ENCODE assay signal across 22 cellular contexts in genomic region chr1:20654104-20654690, GRCh38. TPM values are rescaled to one million over a fixed set of nuclear protein-coding genes. Genes with fewer than 3 reads are reported as not detected.
DNase-seq lines count a peak whose midpoint lies in the region; ATAC-seq, FAIRE-seq and TF ChIP-seq lines count a peak whose summit lies in the region.
"Had no signal": no experiment of that assay in that cellular context is flagged by ENCODE, and none has a peak within 500 bp of the region (broad histone marks: within the 10 kb centered on the region; RNA-seq: fewer than 3 reads in every experiment).

No MANE protein-coding gene starts in this region.

- intact Hi-C loops in left colon (cut with DNase I, micrococcal nuclease), result no loop called here

- no peak for DNase-seq in activated T-cell treated with anti-CD3 and anti-CD28 coated beads, Interleukin-2, amount 50 U/mL, for 24 hours
- no peak for DNase-seq in activated T-cell treated with anti-CD3 and anti-CD28 coated beads, Interleukin-2, amount 50 U/mL, for 1 hour
- DNase-seq in endothelial cell (ENCODE audit: low spot score) (no peak), left colon (no peak), superior temporal gyrus (ENCODE audit: extremely low spot score) (peak; percentile 45), COLO668 (lab: John Stamatoyannopoulos, UW; ENCODE audit: unreplicated experiment) (no peak), GM12892 (ENCODE audit: insufficient read length) (no peak)
- DNase-seq: activated CD4-positive, alpha-beta T cell treated with anti-CD3 and anti-CD28 coated beads for 4 hours; activated naive CD4-positive, alpha-beta T cell treated with anti-CD3 and anti-CD28 coated beads, Interleukin-2, amount 10 ng/mL, durations not matched to agents 7 days and 5 days; brain microvascular endothelial cell; DMS 273 treated with DMSO at 0.1 percent for 48 hours; esophagus squamous epithelium; naive thymus-derived CD4-positive, alpha-beta T cell; NCI-H1092 treated with DMSO at 0.1 percent for 48 hours; NCI-H526 treated with DMSO at 0.1 percent for 48 hours; stimulated activated CD4-positive, alpha-beta T cell treated with anti-CD3 and anti-CD28 coated beads, Interleukin-12 subunit alpha, Interleukin-12 subunit beta, amount 100 ng/mL, for 4 hours; T1000; transverse colon had no signal

- H3K27ac Mint-ChIP-seq in activated T-cell treated with anti-CD3 and anti-CD28 coated beads, Interleukin-2, amount 50 U/mL, for 24 hours, result peak overlapping the region; percentile 27
- no peak overlapping the region for H3K27ac Mint-ChIP-seq in endothelial cell (ENCODE audit: unreplicated experiment)
- H3K27ac Mint-ChIP-seq: activated naive CD4-positive, alpha-beta T cell treated with anti-CD3 and anti-CD28 coated beads, Interleukin-2, amount 10 ng/mL, durations not matched to agents 7 days and 5 days; dendritic cell treated with granulocyte-macrophage colony-stimulating factor and Interleukin-4, amounts not matched to agents 40 ng/mL and 50 ng/mL, for 4 days; progenitor cell of endocrine pancreas; stimulated activated memory B cell treated with anti-CD40 and anti-IgM and Interleukin-4, amounts not matched to agents 10 μg/mL and 1 μg/mL and 100 μg/mL, for 72 hours had no signal

- H3K27me3 Mint-ChIP-seq in activated T-cell treated with anti-CD3 and anti-CD28 coated beads, Interleukin-2, amount 50 U/mL, for 24 hours, result no peaks in the 10 kb centered on the region
- peaks cover 6% of the 10 kb centered on the region for H3K27me3 Mint-ChIP-seq in endothelial cell (ENCODE audit: unreplicated experiment)
- H3K27me3 Mint-ChIP-seq: activated naive CD4-positive, alpha-beta T cell treated with anti-CD3 and anti-CD28 coated beads, Interleukin-2, amount 10 ng/mL, durations not matched to agents 7 days and 5 days; dendritic cell treated with granulocyte-macrophage colony-stimulating factor and Interleukin-4, amounts not matched to agents 40 ng/mL and 50 ng/mL, for 4 days; naive thymus-derived CD4-positive, alpha-beta T cell; progenitor cell of endocrine pancreas; stimulated activated memory B cell treated with anti-CD40 and anti-IgM and Interleukin-4, amounts not matched to agents 10 μg/mL and 1 μg/mL and 100 μg/mL, for 72 hours had no signal

- peaks cover 27% of the 10 kb centered on the region for H3K4me1 Mint-ChIP-seq in activated T-cell treated with anti-CD3 and anti-CD28 coated beads, Interleukin-2, amount 50 U/mL, for 24 hours (ENCODE audit: low read depth)
- H3K4me1 Mint-ChIP-seq in endothelial cell (ENCODE audit: unreplicated experiment), result no peaks in the 10 kb centered on the region

- TF ChIP-seq CTCF in endothelial cell (IDR thresholded peaks at IDR 0.05; ENCODE audit: unreplicated experiment), result no peak

- no peak for TF ChIP-seq POLR2A in GM12892 (IDR thresholded peaks at IDR 0.05; ENCODE audit: low read depth, low read length)

- H3K4me3 Mint-ChIP-seq in activated T-cell treated with anti-CD3 and anti-CD28 coated beads, Interleukin-2, amount 50 U/mL, for 24 hours, result no peak overlapping the region
- H3K4me3 Mint-ChIP-seq in endothelial cell (ENCODE audit: unreplicated experiment), result peak overlapping the region; percentile 42
- H3K4me3 Mint-ChIP-seq: activated naive CD4-positive, alpha-beta T cell treated with anti-CD3 and anti-CD28 coated beads, Interleukin-2, amount 10 ng/mL, durations not matched to agents 7 days and 5 days; dendritic cell treated with granulocyte-macrophage colony-stimulating factor and Interleukin-4, amounts not matched to agents 40 ng/mL and 50 ng/mL, for 4 days; naive thymus-derived CD4-positive, alpha-beta T cell; stimulated activated memory B cell treated with anti-CD40 and anti-IgM and Interleukin-4, amounts not matched to agents 10 μg/mL and 1 μg/mL and 100 μg/mL, for 72 hours had no signal

- no peaks in the 10 kb centered on the region for H3K9me3 Mint-ChIP-seq in activated T-cell treated with anti-CD3 and anti-CD28 coated beads, Interleukin-2, amount 50 U/mL, for 24 hours
- no peaks in the 10 kb centered on the region for H3K9me3 Mint-ChIP-seq in endothelial cell (ENCODE audit: unreplicated experiment)
- H3K9me3 Mint-ChIP-seq: activated naive CD4-positive, alpha-beta T cell treated with anti-CD3 and anti-CD28 coated beads, Interleukin-2, amount 10 ng/mL, durations not matched to agents 7 days and 5 days; dendritic cell treated with granulocyte-macrophage colony-stimulating factor and Interleukin-4, amounts not matched to agents 40 ng/mL and 50 ng/mL, for 4 days; naive thymus-derived CD4-positive, alpha-beta T cell; stimulated activated memory B cell treated with anti-CD40 and anti-IgM and Interleukin-4, amounts not matched to agents 10 μg/mL and 1 μg/mL and 100 μg/mL, for 72 hours had no signal

- no peak for FAIRE-seq in GM12892 (lab: Jason Lieb, UNC)

- ATAC-seq in left colon (peak; percentile 10), GM21786 (IDR thresholded peaks at IDR 0.05; ENCODE audit: unreplicated experiment) (no peak)
- ATAC-seq: naive thymus-derived CD4-positive, alpha-beta T cell; stimulated activated memory B cell treated with anti-CD40 and anti-IgM and Interleukin-4, amounts not matched to agents 10 μg/mL and 1 μg/mL and 100 μg/mL, for 72 hours had no signal

- peaks cover 96% of the 10 kb centered on the region for H3K36me3 Mint-ChIP-seq in activated T-cell treated with anti-CD3 and anti-CD28 coated beads, Interleukin-2, amount 50 U/mL, for 24 hours (ENCODE audit: low read depth)
- peaks cover 61% of the 10 kb centered on the region for H3K36me3 Mint-ChIP-seq in endothelial cell (ENCODE audit: low read depth, unreplicated experiment)

RNA-seq across cellular contexts. Expression of gene DDOST, which starts 7.0 kb away (rescaled TPM):
- 235 TPM for total RNA-seq in endothelial cell (ENCODE audit: unreplicated experiment)
- 100 to 1,000 TPM; 180 to 206 TPM for total RNA-seq in left colon
- polyA plus RNA-seq in GM12892 (2012; ENCODE audit: missing spikeins), result 143 TPM

RNA-seq across cellular contexts. Expression of gene PINK1, which starts 20.9 kb away (rescaled TPM):
- total RNA-seq in endothelial cell (ENCODE audit: unreplicated experiment) (40.0 TPM), left colon (100 to 1,000 TPM in 1 of 2 donors, 10 to 100 TPM in 1; 95.6 to 127 TPM)
- polyA plus RNA-seq in GM12892 (2012; ENCODE audit: missing spikeins), result 1.7 TPM
